Comparison of ENCODE assay signal across 11 cellular contexts in the genomic region with DNA sequence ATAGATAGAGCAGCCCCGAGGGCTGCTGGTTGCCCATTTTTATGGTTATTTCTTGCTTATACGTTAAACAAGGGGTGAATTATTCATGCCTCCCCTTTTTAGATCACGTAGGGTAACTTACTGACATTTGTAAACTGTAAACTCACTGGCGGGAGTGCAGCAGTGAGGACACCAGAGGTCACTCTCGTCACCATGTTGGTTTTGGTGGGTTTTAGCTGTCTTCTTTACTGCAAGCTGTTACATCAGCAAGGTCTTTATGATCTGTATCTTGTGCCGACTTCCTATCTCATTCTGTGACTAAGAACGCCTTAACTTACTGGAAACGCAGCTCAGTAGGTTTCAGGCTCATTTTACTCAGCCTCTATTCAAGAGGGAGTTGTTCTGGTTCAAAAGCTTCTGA.
DNase-seq lines count a peak whose midpoint lies in the region; ATAC-seq and TF ChIP-seq lines count a peak whose summit lies in the region.
"Had no signal": no experiment of that assay in that cellular context is flagged by ENCODE, and none has a peak within 500 bp of the region (broad histone marks: within the 10 kb centered on the region; RNA-seq: fewer than 3 reads in every experiment).

No MANE protein-coding gene starts in this region.

- intact Hi-C loops in psoas muscle (cut with DNase I): loop anchor here in 1 of 2 donors (10.0 kb wide), 1 partner anchor 392 kb away; no protein-coding TSS in a partner anchor

- WGBS in psoas muscle, 3 donors: 53 to 65% (median 57%) methylated on average over 8 of the region's 8 CpGs

- no peak overlapping the region for H3K27ac ChIP-seq in psoas muscle
- H3K27ac ChIP-seq: ovary had no signal

- H3K9me3 ChIP-seq in psoas muscle: no peaks in the 10 kb centered on the region
- H3K9me3 ChIP-seq: ovary had no signal

- peak; percentile 73 for DNase-seq in NCI-H748 (lab: John Stamatoyannopoulos, UW; ENCODE audit: unreplicated experiment)
- DNase-seq in NCI-H748 treated with DMSO at 0.1 percent for 48 hours (lab: John Stamatoyannopoulos, UW): no peak
- DNase-seq in NOMO-1 treated with DMSO at 0.1 percent for 48 hours (lab: John Stamatoyannopoulos, UW; ENCODE audit: unreplicated experiment): peak; percentile 90
- peak; percentile 8 for DNase-seq in choroid plexus epithelial cell (ENCODE audit: low read depth)
- no peak for DNase-seq in psoas muscle
- DNase-seq in GDM1 (lab: John Stamatoyannopoulos, UW): no peak
- DNase-seq: activated gamma-delta T cell treated with Interleukin-2 at 50 U/mL for 16 hours, NCI-H2107, ovary had no signal

- H3K36me3 ChIP-seq in psoas muscle (ENCODE audit: insufficient read depth in 1 of 2, low read depth in 1 of 2): no peaks in the 10 kb centered on the region
- H3K36me3 ChIP-seq: ovary had no signal

- H3K27me3 ChIP-seq in psoas muscle (ENCODE audit: insufficient read depth in 3 of 3, low read length in 2 of 3): no peaks in the 10 kb centered on the region
- H3K27me3 ChIP-seq: ovary had no signal

- ATAC-seq in psoas muscle (no peak), HG02885 (IDR thresholded peaks at IDR 0.05; ENCODE audit: poor library complexity, unreplicated experiment) (no peak), HG02973 (IDR thresholded peaks at IDR 0.05; ENCODE audit: unreplicated experiment) (no peak)

- peak; percentile 10 for TF ChIP-seq CTCF in choroid plexus epithelial cell (conservative IDR thresholded peaks at IDR 0.05; ENCODE audit: low read depth, low read length)
- peak; percentile 30 for TF ChIP-seq CTCF in psoas muscle (IDR thresholded peaks at IDR 0.05)

- H3K4me3 ChIP-seq in choroid plexus epithelial cell (ENCODE audit: low read depth, low read length): no peak overlapping the region
- no peak overlapping the region for H3K4me3 ChIP-seq in psoas muscle
- H3K4me3 ChIP-seq: ovary had no signal

- no peaks in the 10 kb centered on the region for H3K4me1 ChIP-seq in psoas muscle

Comparison
In these comparisons a context has a peak if more than half of its experiments do, and no peak if none do; other contexts are left out.
1. DNase-seq: peak in NCI-H748 (single experiment), NOMO-1 treated with DMSO at 0.1 percent for 48 hours (single experiment) and choroid plexus epithelial cell (single experiment); none in NCI-H748 treated with DMSO at 0.1 percent for 48 hours (single experiment), psoas muscle (0 of 2) and GDM1 (single experiment).